Comparison of ENCODE assay signal across 21 cellular contexts in the genomic region with DNA sequence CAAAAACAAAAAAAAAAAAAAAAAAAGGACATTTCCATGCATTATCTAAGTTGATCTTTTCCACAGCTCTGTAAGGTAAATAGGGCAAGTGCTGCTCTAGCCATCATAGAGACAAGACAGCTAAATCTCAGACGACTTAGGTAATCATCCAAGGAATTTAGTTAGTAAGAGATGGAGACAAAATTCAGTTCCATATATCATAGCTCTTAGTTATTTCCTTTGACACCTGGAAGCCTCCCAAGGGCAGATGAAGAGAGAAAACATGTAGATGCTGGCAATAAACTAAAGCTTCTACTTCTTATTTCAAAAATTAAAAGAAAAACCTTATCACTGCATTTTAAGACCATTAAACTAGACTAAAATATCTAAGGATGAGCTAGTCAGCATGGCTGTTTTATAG.
"Had no signal": no experiment of that assay in that cellular context is flagged by ENCODE, and none has a peak within 500 bp of the region (broad histone marks: within the 10 kb centered on the region; RNA-seq: fewer than 3 reads in every experiment).

No MANE protein-coding gene starts in this region.

- H3K36me3 Mint-ChIP-seq: natural killer cell, WTC11 had no signal

- H3K27me3 ChIP-seq: tibial artery, vagina had no signal

- H3K9me3 Mint-ChIP-seq: activated CD4-positive, alpha-beta memory T cell treated with anti-CD3 and anti-CD28 coated beads for 36 hours; activated T-helper 17 cell treated with anti-CD3 and anti-CD28 coated beads, Interleukin-2, amount 50 U/mL, for 72 hours; central memory CD8-positive, alpha-beta T cell; natural killer cell; T-helper 2 cell treated with Interferon-gamma antibody and Interleukin-4, amounts not matched to agents 5 μg/mL and 100 μg/mL, for 36 hours; WTC11 had no signal

- H3K27me3 Mint-ChIP-seq: activated CD4-positive, alpha-beta memory T cell treated with anti-CD3 and anti-CD28 coated beads for 36 hours; activated T-helper 17 cell treated with anti-CD3 and anti-CD28 coated beads, Interleukin-2, amount 50 U/mL, for 72 hours; central memory CD8-positive, alpha-beta T cell had no signal

- ATAC-seq: activated T-helper 17 cell treated with anti-CD3 and anti-CD28 coated beads, Interleukin-2, amount 50 U/mL, for 72 hours; natural killer cell; stimulated activated naive CD8-positive, alpha-beta T cell treated with anti-CD3 and anti-CD28 coated beads, Interleukin-15, Interleukin-2, amounts not matched to agents 100 U/mL and 50 U/mL, for 24 hours; WTC11 had no signal

- H3K27ac Mint-ChIP-seq: activated naive CD8-positive, alpha-beta T cell treated with anti-CD3 and anti-CD28 coated beads, Interleukin-2, amount 10 ng/mL, durations not matched to agents 7 days and 5 days; natural killer cell; T-helper 2 cell treated with Interferon-gamma antibody and Interleukin-4, amounts not matched to agents 5 μg/mL and 100 μg/mL, for 36 hours; WTC11 had no signal

- H3K9me3 ChIP-seq: neutrophil, tibial artery, vagina had no signal

- H3K36me3 ChIP-seq: neutrophil, tibial artery, vagina had no signal

- H3K4me3 Mint-ChIP-seq: activated CD4-positive, alpha-beta memory T cell treated with anti-CD3 and anti-CD28 coated beads for 36 hours; activated naive CD8-positive, alpha-beta T cell treated with anti-CD3 and anti-CD28 coated beads, Interleukin-2, amount 10 ng/mL, durations not matched to agents 7 days and 5 days; central memory CD8-positive, alpha-beta T cell; natural killer cell; T-helper 2 cell treated with Interferon-gamma antibody and Interleukin-4, amounts not matched to agents 5 μg/mL and 100 μg/mL, for 36 hours; WTC11 had no signal

- H3K27ac ChIP-seq: coronary artery, neutrophil, tibial artery, vagina had no signal

- H3K4me3 ChIP-seq: coronary artery, tibial artery, vagina had no signal

- DNase-seq: activated CD4-positive, alpha-beta memory T cell treated with anti-CD3 and anti-CD28 coated beads for 36 hours; activated CD4-positive, alpha-beta T cell treated with anti-CD3 and anti-CD28 coated beads for 4 hours; activated naive CD4-positive, alpha-beta T cell treated with Interleukin-2 at 50 U/mL for 16 hours; activated naive CD8-positive, alpha-beta T cell treated with anti-CD3 and anti-CD28 coated beads, Interleukin-2, amount 10 ng/mL, durations not matched to agents 7 days and 5 days; activated T-cell treated with anti-CD3 and anti-CD28 coated beads for 4 hours; erythroblast; left cardiac atrium; natural killer cell; posterior cingulate gyrus; retina; stimulated activated CD4-positive, alpha-beta T cell treated with anti-CD3 and anti-CD28 coated beads, Interleukin-2, amount 100 ng/mL, for 24 hours; stimulated activated naive CD8-positive, alpha-beta T cell treated with anti-CD3 and anti-CD28 coated beads, Interleukin-15, Interleukin-2, amounts not matched to agents 100 U/mL and 50 U/mL, for 24 hours; substantia nigra; tibial artery had no signal
